2 cellular contexts compared by ENCODE assay signal in the genomic region with DNA sequence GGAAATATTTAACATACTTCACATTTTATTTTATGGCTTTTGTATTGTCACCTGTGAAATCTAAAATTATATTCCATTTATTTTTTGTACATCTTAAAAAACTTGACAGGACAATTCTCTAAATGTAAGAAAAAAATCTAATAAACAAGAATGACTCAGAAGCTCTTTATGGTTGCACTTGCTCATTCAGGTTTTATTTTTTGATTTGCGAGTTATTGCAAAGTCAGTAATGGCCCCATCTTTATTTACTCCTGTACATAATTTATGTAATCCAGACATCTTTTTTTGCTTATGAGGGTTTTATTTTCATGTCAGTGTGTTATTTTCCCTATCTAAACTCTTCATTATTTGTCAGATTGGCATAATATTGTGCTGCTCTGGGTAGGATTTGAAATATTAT.
TF ChIP-seq lines count a peak whose summit lies in the region.

No MANE protein-coding gene starts in this region.

TF ChIP-seq in HepG2, 621 proteins besides CTCF, POLR2A, EP300 and RAD21:
- TF ChIP-seq MAFK (conservative IDR thresholded peaks at IDR 0.05 in 1 of 2, IDR thresholded peaks at IDR 0.05 in 1 of 2; ENCODE audit: low read length in 2 of 2) (peak; percentile 14 to 36; a peak in 1 of 4 replicates), MAFF (IDR thresholded peaks at IDR 0.05; ENCODE audit: low read depth, low read length) (0 out of 2 replicates have a peak, but pooled peaks have one; percentile 50), FOXK2 (IDR thresholded peaks at IDR 0.05) (no peak)

TF ChIP-seq in K562, 482 proteins besides CTCF, POLR2A, EP300 and RAD21:
- TF ChIP-seq ZNF121 (CRISPR knock-in tag; conservative IDR thresholded peaks at IDR 0.05) (no peak), ZNF316 (IDR thresholded peaks at IDR 0.05) (peak; percentile 18; the same call in 1 of the 2 replicates)
